ENCODE assay signal across 19 cellular contexts in genomic region chr6:148650941-148651540, GRCh38.
A peak's percentile ranks its signal among the peaks of the same experiment; 100 is the strongest.
DNase-seq lines count a peak whose midpoint lies in the region; ATAC-seq, FAIRE-seq and TF ChIP-seq lines count a peak whose summit lies in the region.
"Had no signal": no experiment of that assay in that cellular context is flagged by ENCODE, and none has a peak within 500 bp of the region (broad histone marks: within the 10 kb centered on the region; RNA-seq: fewer than 3 reads in every experiment).

No MANE protein-coding gene starts in this region.

- DNase-seq in DMS 273 (lab: John Stamatoyannopoulos, UW; ENCODE audit: unreplicated experiment) (peak; percentile 2), DMS 273 treated with DMSO at 0.1 percent for 48 hours (lab: John Stamatoyannopoulos, UW) (no peak), H1 (ENCODE audit: low read depth in 1 of 2, low spot score in 2 of 2) (no peak), osteocyte (ENCODE audit: extremely low spot score, unreplicated experiment) (no peak), HAP-1 (ENCODE audit: low spot score in 2 of 2) (no peak), OCI-M2 (lab: John Stamatoyannopoulos, UW; ENCODE audit: unreplicated experiment) (no peak)
- DNase-seq: AML-193; Caco-2; CD4-positive, alpha-beta T cell; DMS79 treated with DMSO at 0.1 percent for 48 hours; GF-D8; H7 had no signal

- TF ChIP-seq POLR2A in H1 (IDR thresholded peaks at IDR 0.05; ENCODE audit: control extremely low read depth in 1 of 2, low read depth in 2 of 2, low read length in 2 of 2): no peak

- H2BK5ac ChIP-seq in H1 (ENCODE audit: low read depth, low read length): no peak overlapping the region

- no peak overlapping the region for H3K4me3 Mint-ChIP-seq in osteocyte (ENCODE audit: unreplicated experiment)
- H3K4me3 Mint-ChIP-seq: CD4-positive, alpha-beta T cell; GM23338 had no signal

- H3K27ac Mint-ChIP-seq in osteocyte (ENCODE audit: unreplicated experiment): peak overlapping the region; percentile 60
- H3K27ac Mint-ChIP-seq: CD4-positive, alpha-beta T cell; GM23338 had no signal

- no peaks in the 10 kb centered on the region for H3K79me2 ChIP-seq in H1 (ENCODE audit: control insufficient read depth in 1 of 2, insufficient read depth in 2 of 2, low read length in 2 of 2)

- peaks cover 17% of the 10 kb centered on the region for H3K4me1 Mint-ChIP-seq in osteocyte (ENCODE audit: unreplicated experiment)

- H3K56ac ChIP-seq in H1 (replicated peaks; ENCODE audit: insufficient read length, low read depth, low read length): no peak overlapping the region

- no peaks in the 10 kb centered on the region for H3K27me3 Mint-ChIP-seq in osteocyte (ENCODE audit: unreplicated experiment)

- no peak overlapping the region for H3K4ac ChIP-seq in H1 (replicated peaks; ENCODE audit: insufficient read length, low read depth, low read length)

- no peak overlapping the region for H3K4me2 ChIP-seq in H1 (ENCODE audit: insufficient read depth in 1 of 2, low read depth in 2 of 2, low read length in 2 of 2)
- H3K4me2 ChIP-seq: A549, GM23338 had no signal

- TF ChIP-seq CTCF in H1 (IDR thresholded peaks at IDR 0.05; ENCODE audit: control extremely low read depth in 1 of 3, insufficient read depth in 1 of 3, low read depth in 1 of 3, low read length in 3 of 3) (no peak), osteocyte (IDR thresholded peaks at IDR 0.05) (no peak)

- no peak for FAIRE-seq in H1 (lab: Jason Lieb, UNC)
- FAIRE-seq: A549, D721Med, HepG2 had no signal

- peak overlapping the region; percentile 88; the same call in 1 of the 2 replicates for H2BK20ac ChIP-seq in H1 (ENCODE audit: low read length)

- no peak for TF ChIP-seq EP300 in H1 (IDR thresholded peaks at IDR 0.05; ENCODE audit: borderline replicate concordance in 1 of 2, low read depth in 2 of 2, low read length in 2 of 2)

- H3K36me3 ChIP-seq in H1 (ENCODE audit: control insufficient read depth in 2 of 4, insufficient read depth in 4 of 4, low read length in 3 of 4) (peaks cover 0 to 4% (median under 1%) of the 10 kb centered on the region in 4 experiments; a peak in 4 of 8 replicates), HAP-1 (replicated peaks) (no peaks in the 10 kb centered on the region)

- no peaks in the 10 kb centered on the region for H3K79me1 ChIP-seq in H1 (ENCODE audit: low read depth, low read length)

- H3K4me1 ChIP-seq in H1 (replicated peaks in 1 of 4; ENCODE audit: control insufficient read depth in 3 of 4, insufficient read depth in 4 of 4, low read length in 3 of 4) (peaks cover 0 to 1% (median under 1%) of the 10 kb centered on the region in 4 experiments; a peak in 2 of 7 replicates), HAP-1 (no peaks in the 10 kb centered on the region)
- H3K4me1 ChIP-seq: A549, Caco-2 had no signal

- no peak overlapping the region for H3K4me3 ChIP-seq in H1 (ENCODE audit: extremely low read depth in 1 of 4, insufficient read depth in 2 of 4, low read depth in 3 of 4, low read length in 4 of 4)
- no peak overlapping the region for H3K4me3 ChIP-seq in HAP-1
- H3K4me3 ChIP-seq: A549, GM23338 had no signal

- H4K5ac ChIP-seq in H1 (ENCODE audit: insufficient read length, low read depth, low read length): no peak overlapping the region

- H3K14ac ChIP-seq in H1 (ENCODE audit: insufficient read length): no peak overlapping the region

- no peak overlapping the region for H2AK5ac ChIP-seq in H1 (ENCODE audit: low read depth, low read length)

- no peak overlapping the region for H2AFZ ChIP-seq in H1 (ENCODE audit: low read length)
- H2AFZ ChIP-seq: GM23338 had no signal

- ATAC-seq in HG02840 (IDR thresholded peaks at IDR 0.05; ENCODE audit: low FRiP score, unreplicated experiment): no peak
- ATAC-seq: A549, GM23338, HepG2 had no signal

- no peak for TF ChIP-seq RAD21 in H1 (IDR thresholded peaks at IDR 0.05 in 1 of 2, conservative IDR thresholded peaks at IDR 0.05 in 1 of 2; ENCODE audit: low read depth in 2 of 2, low read length in 2 of 2)

- H4K91ac ChIP-seq in H1 (replicated peaks; ENCODE audit: insufficient read length, low read length): no peak overlapping the region

- H3K27ac ChIP-seq in H1 (ENCODE audit: low read depth, low read length): no peak overlapping the region
- H3K27ac ChIP-seq: 22Rv1, A549, C4-2B had no signal

- no peak overlapping the region for H3K23ac ChIP-seq in H1 (ENCODE audit: insufficient read length)

- H3K18ac ChIP-seq in H1 (ENCODE audit: extremely low read depth, low read length): no peak overlapping the region

- peaks cover 5% of the 10 kb centered on the region for H3K9me3 Mint-ChIP-seq in osteocyte (ENCODE audit: unreplicated experiment)

- H2BK12ac ChIP-seq in H1 (ENCODE audit: low read depth, low read length): no peak overlapping the region

- POLR2A ChIA-PET in H1 (lab: Charles Lee; ENCODE audit: partially characterized antibody): no interaction called here

- no peak overlapping the region for H2BK120ac ChIP-seq in H1 (replicated peaks; ENCODE audit: low read depth, low read length)

- WGBS in H1 (ENCODE audit: extremely low coverage in 1 of 2, insufficient coverage in 1 of 2, insufficient read length in 1 of 2, insufficient replicate concordance in 2 of 2, low coverage in 1 of 2, low lambda C conversion rate in 2 of 2, missing lambda C conversion rate in 1 of 2), 2 experiments: 97% methylated on average over 2 of the region's 2 CpGs; no CpG with 5 or more reads in 1 of the 2 experiments

- in situ Hi-C loops in HAP-1 (cut with MboI; ENCODE audit: low sequenced_read_pairs): no loop called here

- no peaks in the 10 kb centered on the region for H4K20me1 ChIP-seq in H1 (replicated peaks in 1 of 2; ENCODE audit: control insufficient read depth in 1 of 2, insufficient read depth in 2 of 2, low read length in 2 of 2)

- H3K9me3 ChIP-seq in H1 (ENCODE audit: insufficient read depth in 2 of 2, low read depth in 1 of 2, low read length in 1 of 2) (peaks cover 41 to 47% of the 10 kb centered on the region in 2 experiments), HAP-1 (peaks cover 10% of the 10 kb centered on the region)

- CTCF ChIA-PET in H1 (lab: Charles Lee; ENCODE audit: partially characterized antibody): interaction anchor here (0.6 to 1.5 kb wide), 2 partner anchors 63 to 374 kb away, joined by 4 read pairs; no protein-coding TSS in a partner anchor

- H3K27me3 ChIP-seq in H1 (replicated peaks in 1 of 4; ENCODE audit: control insufficient read depth in 3 of 4, extremely low read depth in 1 of 4, insufficient read depth in 3 of 4, low read length in 3 of 4) (no peaks in the 10 kb centered on the region), HAP-1 (ENCODE audit: low read depth) (no peaks in the 10 kb centered on the region)

- no peaks in the 10 kb centered on the region for H3K23me2 ChIP-seq in H1 (ENCODE audit: low read depth, low read length)

- peaks cover 3% of the 10 kb centered on the region for H3K36me3 Mint-ChIP-seq in osteocyte (ENCODE audit: unreplicated experiment)

- H3K9ac ChIP-seq in H1 (replicated peaks in 1 of 4; ENCODE audit: extremely low read depth in 1 of 4, low read depth in 3 of 4, low read length in 3 of 4): no peak overlapping the region

- H4K8ac ChIP-seq in H1 (ENCODE audit: extremely low read depth, insufficient read depth, low read length): no peak overlapping the region

- no peak overlapping the region for H2BK15ac ChIP-seq in H1 (ENCODE audit: low read length)

TF ChIP-seq in H1, 55 proteins besides CTCF, POLR2A, EP300 and RAD21:
- TF ChIP-seq BACH1 (IDR thresholded peaks at IDR 0.05; ENCODE audit: low read length) (no peak), ZNF274 (IDR thresholded peaks at IDR 0.05; ENCODE audit: borderline replicate concordance, extremely low read depth, low read length) (no peak), RFX5 (IDR thresholded peaks at IDR 0.05; ENCODE audit: borderline replicate concordance, low read depth, low read length) (no peak), SUZ12 (IDR thresholded peaks at IDR 0.05; ENCODE audit: low read length) (no peak), YY1 (IDR thresholded peaks at IDR 0.05; ENCODE audit: low read depth, low read length) (no peak), PHF8 (conservative IDR thresholded peaks at IDR 0.05; ENCODE audit: low read depth, low read length) (no peak), NRF1 (IDR thresholded peaks at IDR 0.05; ENCODE audit: low read depth, low read length) (no peak), SP4 (IDR thresholded peaks at IDR 0.05; ENCODE audit: low read length) (no peak), SRF (IDR thresholded peaks at IDR 0.05; ENCODE audit: low read depth, low read length) (no peak), SIN3A (conservative IDR thresholded peaks at IDR 0.05 in 1 of 2, IDR thresholded peaks at IDR 0.05 in 1 of 2; ENCODE audit: low read depth in 1 of 2, low read length in 2 of 2) (no peak), SIX5 (IDR thresholded peaks at IDR 0.05; ENCODE audit: low read depth, low read length) (no peak), CTBP2 (IDR thresholded peaks at IDR 0.05; ENCODE audit: borderline replicate concordance, insufficient read depth, insufficient read length, low read length) (no peak), CBX5 (IDR thresholded peaks at IDR 0.05; ENCODE audit: low read depth, low read length) (no peak)
- TF ChIP-seq, protein P1, sequence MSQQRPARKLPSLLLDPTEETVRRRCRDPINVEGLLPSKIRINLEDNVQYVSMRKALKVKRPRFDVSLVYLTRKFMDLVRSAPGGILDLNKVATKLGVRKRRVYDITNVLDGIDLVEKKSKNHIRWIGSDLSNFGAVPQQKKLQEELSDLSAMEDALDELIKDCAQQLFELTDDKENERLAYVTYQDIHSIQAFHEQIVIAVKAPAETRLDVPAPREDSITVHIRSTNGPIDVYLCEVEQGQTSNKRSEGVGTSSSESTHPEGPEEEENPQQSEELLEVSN (IDR thresholded peaks at IDR 0.05): no peak
